9 cellular contexts compared by ENCODE assay signal in the genomic region with DNA sequence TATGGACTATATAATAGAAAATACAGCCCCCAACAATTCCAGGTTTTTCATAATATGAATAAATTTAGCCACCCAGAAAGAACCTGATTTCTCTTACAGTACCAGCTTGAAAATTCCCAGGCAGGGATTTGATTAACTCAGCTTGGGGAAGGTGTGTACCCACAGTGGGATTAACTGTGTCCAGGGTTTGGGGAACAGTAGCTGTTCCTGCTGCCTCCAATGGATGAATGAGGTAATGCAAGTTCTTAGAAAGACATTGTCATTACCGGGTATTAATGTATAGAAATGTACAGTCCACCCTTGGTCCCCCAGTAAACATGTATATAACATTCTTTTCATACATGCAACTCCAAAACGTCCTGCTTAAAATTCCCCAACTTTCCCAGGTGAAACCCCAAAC.
DNase-seq lines count a peak whose midpoint lies in the region; ATAC-seq, FAIRE-seq and TF ChIP-seq lines count a peak whose summit lies in the region.
"Had no signal": no experiment of that assay in that cellular context is flagged by ENCODE, and none has a peak within 500 bp of the region (broad histone marks: within the 10 kb centered on the region; RNA-seq: fewer than 3 reads in every experiment).

No MANE protein-coding gene starts in this region.

- no peak for FAIRE-seq in A549 (lab: Jason Lieb, UNC)

- H3K27me3 ChIP-seq in body of pancreas, result no peaks in the 10 kb centered on the region

- no peak for TF ChIP-seq POLR2A in A549 (IDR thresholded peaks at IDR 0.05; ENCODE audit: low read length)
- no peak for TF ChIP-seq POLR2A in body of pancreas (IDR thresholded peaks at IDR 0.05)

- no peaks in the 10 kb centered on the region for H3K9me3 ChIP-seq in A549
- H3K9me3 ChIP-seq in body of pancreas, result no peaks in the 10 kb centered on the region

- intact Hi-C loops in body of pancreas (cut with DNase I), result no loop called here

- CTCF ChIA-PET in A549 (lab: Yijun Ruan, JAX), result interaction anchor here (0.8 to 1.5 kb wide), 4 partner anchors 10 to 264 kb away, joined by 3 to 5 read pairs (median 4); no protein-coding TSS in a partner anchor

- POLR2A ChIA-PET in A549 (lab: Yijun Ruan, JAX), result no interaction called here

- TF ChIP-seq CTCF in A549 (IDR thresholded peaks at IDR 0.05) (peak; percentile 17; the same call in 1 of the 3 replicates), body of pancreas (IDR thresholded peaks at IDR 0.05) (peak in 6 of 7 experiments; percentile 8 to 38 (median 23))

- TF ChIP-seq RAD21 in A549 (conservative IDR thresholded peaks at IDR 0.05 in 1 of 2, IDR thresholded peaks at IDR 0.05 in 1 of 2), result peak in 1 of 2 experiments; percentile 35; a peak in 2 of 5 replicates

- H3K4me3 ChIP-seq in A549 (no peak overlapping the region), body of pancreas (no peak overlapping the region)

- DNase-seq in A549 (ENCODE audit: low read depth in 1 of 2, low spot score in 1 of 2) (peak; percentile 9 to 23), body of pancreas (no peak), medulla oblongata (ENCODE audit: extremely low spot score) (no peak), SHP77 (lab: John Stamatoyannopoulos, UW) (no peak)
- DNase-seq in stimulated activated CD4-positive, alpha-beta T cell treated with anti-CD3 and anti-CD28 coated beads, Interleukin-4, amount 100 ng/mL, for 1 hour, result no peak
- DNase-seq: DMS79 treated with DMSO at 0.1 percent for 48 hours had no signal

- H3K4me1 ChIP-seq in A549, result no peaks in the 10 kb centered on the region
- H3K4me1 ChIP-seq in body of pancreas, result peaks cover 5% of the 10 kb centered on the region

- no peak for TF ChIP-seq EP300 in A549 (IDR thresholded peaks at IDR 0.05)

- 14% methylated on average over 2 of the region's 2 CpGs for WGBS in A549 (ENCODE audit: missing lambda C conversion rate)
- WGBS in body of pancreas, 2 donors, result 42 to 59% methylated on average over 2 of the region's 2 CpGs

- H3K4me2 ChIP-seq in A549, result no peak overlapping the region

- peak; percentile 47 to 79; a peak in 3 of 6 replicates for ATAC-seq in A549
- peak; percentile 87 for ATAC-seq in GM18861 (IDR thresholded peaks at IDR 0.05; ENCODE audit: unreplicated experiment)
- ATAC-seq in HG03196 (IDR thresholded peaks at IDR 0.05; ENCODE audit: unreplicated experiment), result peak; percentile 69
- no peak for ATAC-seq in body of pancreas
- no peak for ATAC-seq in HG02763 (IDR thresholded peaks at IDR 0.05; ENCODE audit: unreplicated experiment)

- H3K27ac ChIP-seq in A549 (no peak overlapping the region), body of pancreas (no peak overlapping the region)

- no peaks in the 10 kb centered on the region for H3K36me3 ChIP-seq in body of pancreas (replicated peaks in 1 of 2; ENCODE audit: insufficient read depth in 1 of 2, low read depth in 2 of 2)

TF ChIP-seq in A549, 52 proteins besides CTCF, POLR2A, EP300 and RAD21:
- TF ChIP-seq POLR2AphosphoS2 (conservative IDR thresholded peaks at IDR 0.05; ENCODE audit: low read length), result no peak
- TF ChIP-seq NFE2L2 (conservative IDR thresholded peaks at IDR 0.05; ENCODE audit: low read length), result no peak
- TF ChIP-seq MAFK (IDR thresholded peaks at IDR 0.05; ENCODE audit: partially characterized antibody), result no peak
TF ChIP-seq in A549: peak in this region for 0.

Comparison
In these comparisons a context has a peak if more than half of its experiments do, and no peak if none do; other contexts are left out.
1. ATAC-seq: peak in A549 (2 of 2), GM18861 (single experiment) and HG03196 (single experiment); none in body of pancreas (single experiment) and HG02763 (single experiment).
2. DNase-seq: peak in A549 (2 of 2); none in body of pancreas (0 of 4), medulla oblongata (single experiment), stimulated activated CD4-positive, alpha-beta T cell treated with anti-CD3 and anti-CD28 coated beads, Interleukin-4, amount 100 ng/mL, for 1 hour (single experiment) and SHP77 (0 of 2).